Comparison of ENCODE assay signal across 22 cellular contexts in the genomic region with DNA sequence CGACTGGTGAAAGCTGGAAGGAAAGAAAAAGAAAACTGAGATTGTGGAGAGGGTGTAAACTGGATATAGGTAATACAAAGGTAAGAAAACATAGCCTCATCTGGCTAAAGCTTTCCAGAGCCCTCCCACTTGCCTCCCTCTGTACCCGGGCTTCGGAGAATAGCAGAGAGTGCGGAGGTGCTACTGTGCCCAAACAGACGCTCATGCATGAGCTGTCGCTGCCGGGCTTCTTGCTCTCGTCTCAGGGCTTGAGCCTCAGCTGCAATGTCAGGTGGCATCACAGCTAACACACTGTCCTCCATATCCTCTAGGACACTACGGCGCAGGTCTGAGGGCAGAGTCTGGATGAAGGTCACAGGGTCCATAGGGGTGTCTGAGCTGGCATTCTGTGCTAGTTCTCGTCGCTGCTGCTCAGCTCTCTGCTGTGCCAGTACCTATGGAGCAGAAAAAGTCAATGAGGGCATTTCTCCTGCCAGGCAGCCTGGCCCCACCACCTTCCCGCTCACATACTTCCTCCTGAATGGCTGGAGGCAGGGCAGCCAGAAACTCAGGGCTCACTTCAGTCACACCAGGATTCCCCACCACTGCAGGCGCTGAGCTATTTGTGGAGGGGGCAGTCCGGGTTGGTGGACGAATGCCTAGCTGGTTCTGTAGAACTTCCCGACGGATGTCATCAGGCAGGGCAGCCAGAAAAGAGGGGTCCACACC.
A peak's percentile ranks its signal among the peaks of the same experiment; 100 is the strongest.
DNase-seq lines count a peak whose midpoint lies in the region; ATAC-seq and TF ChIP-seq lines count a peak whose summit lies in the region.
"Had no signal": no experiment of that assay in that cellular context is flagged by ENCODE, and none has a peak within 500 bp of the region (broad histone marks: within the 10 kb centered on the region; RNA-seq: fewer than 3 reads in every experiment).

No MANE protein-coding gene starts in this region.

- H3K36me3 Mint-ChIP-seq in Calu3 (ENCODE audit: insufficient read depth, unreplicated experiment) = peaks cover 68% of the 10 kb centered on the region
- peaks cover 60% of the 10 kb centered on the region for H3K36me3 Mint-ChIP-seq in activated naive CD8-positive, alpha-beta T cell treated with anti-CD3 and anti-CD28 coated beads, Interleukin-2, amount 50 U/mL, for 24 hours (ENCODE audit: low read depth)
- peaks cover 15% of the 10 kb centered on the region for H3K36me3 Mint-ChIP-seq in progenitor cell of endocrine pancreas (ENCODE audit: insufficient read depth)

- H3K4me3 Mint-ChIP-seq in Calu3 (ENCODE audit: low read depth, unreplicated experiment) (no peak overlapping the region), progenitor cell of endocrine pancreas (ENCODE audit: low read depth) (no peak overlapping the region)
- H3K4me3 Mint-ChIP-seq in activated naive CD8-positive, alpha-beta T cell treated with anti-CD3 and anti-CD28 coated beads, Interleukin-2, amount 50 U/mL, for 24 hours = no peak overlapping the region

- no peak for TF ChIP-seq CTCF in Calu3 (IDR thresholded peaks at IDR 0.05; ENCODE audit: unreplicated experiment)
- TF ChIP-seq CTCF in progenitor cell of endocrine pancreas (IDR thresholded peaks at IDR 0.05; ENCODE audit: unreplicated experiment) = no peak

- ATAC-seq in activated naive CD8-positive, alpha-beta T cell treated with anti-CD3 and anti-CD28 coated beads, Interleukin-2, amount 50 U/mL, for 24 hours = no peak
- ATAC-seq in HG03520 (IDR thresholded peaks at IDR 0.05; ENCODE audit: unreplicated experiment) = no peak
- ATAC-seq: HepG2, Panc1, SK-N-SH treated with all-trans-retinoic acid at 6 μM for 48 hours had no signal

- no peak overlapping the region for H3K27ac Mint-ChIP-seq in Calu3 (ENCODE audit: unreplicated experiment)
- peak overlapping the region; percentile 62 for H3K27ac Mint-ChIP-seq in activated naive CD8-positive, alpha-beta T cell treated with anti-CD3 and anti-CD28 coated beads, Interleukin-2, amount 50 U/mL, for 24 hours
- peak overlapping the region; percentile 59 for H3K27ac Mint-ChIP-seq in progenitor cell of endocrine pancreas

- peak; percentile 53 for DNase-seq in activated CD8-positive, alpha-beta memory T cell treated with anti-CD3 and anti-CD28 coated beads for 24 hours
- DNase-seq in activated CD8-positive, alpha-beta memory T cell treated with anti-CD3 and anti-CD28 coated beads, Interleukin-2, amount 50 U/mL, for 4 hours = no peak
- DNase-seq in Calu3 = no peak
- DNase-seq in activated naive CD8-positive, alpha-beta T cell treated with anti-CD3 and anti-CD28 coated beads, Interleukin-2, amount 50 U/mL, for 24 hours = no peak
- no peak for DNase-seq in progenitor cell of endocrine pancreas (ENCODE audit: low spot score, unreplicated experiment)
- DNase-seq in HK-2 (ENCODE audit: unreplicated experiment) = no peak
- DNase-seq in HEK293T (ENCODE audit: extremely low spot score) = no peak
- DNase-seq: 8988T, AML-193, DMS53, GDM1, KG1, NCI-H1105, NCI-H146, NCI-H2029 treated with DMSO at 0.1 percent for 48 hours, NCI-H226, NCI-H510A treated with DMSO at 0.1 percent for 48 hours, NCI-H748 treated with DMSO at 0.1 percent for 48 hours had no signal

- CTCF ChIA-PET in Calu3 (lab: Charles Lee) = no interaction called here
- CTCF ChIA-PET in HEK293T (lab: Yijun Ruan, JAX) = no interaction called here

- intact Hi-C loops in Calu3 (cut with micrococcal nuclease; ENCODE audit: unreplicated experiment) = no loop called here

- POLR2A ChIA-PET in HEK293T (lab: Yijun Ruan, JAX) = no interaction called here

- H3K27me3 Mint-ChIP-seq in Calu3 (ENCODE audit: unreplicated experiment) = no peaks in the 10 kb centered on the region
- no peaks in the 10 kb centered on the region for H3K27me3 Mint-ChIP-seq in activated naive CD8-positive, alpha-beta T cell treated with anti-CD3 and anti-CD28 coated beads, Interleukin-2, amount 50 U/mL, for 24 hours
- no peaks in the 10 kb centered on the region for H3K27me3 Mint-ChIP-seq in progenitor cell of endocrine pancreas

- BruUV-seq in Calu3 (replicated peaks; lab: Mats Ljungman, UMichigan) = TSS peak; percentile 32

- no peaks in the 10 kb centered on the region for H3K9me3 Mint-ChIP-seq in Calu3 (ENCODE audit: low read depth, unreplicated experiment)
- no peaks in the 10 kb centered on the region for H3K9me3 Mint-ChIP-seq in activated naive CD8-positive, alpha-beta T cell treated with anti-CD3 and anti-CD28 coated beads, Interleukin-2, amount 50 U/mL, for 24 hours
- H3K9me3 Mint-ChIP-seq in progenitor cell of endocrine pancreas (ENCODE audit: low read depth) = peaks cover under 1% of the 10 kb centered on the region

- no peaks in the 10 kb centered on the region for H3K4me1 Mint-ChIP-seq in Calu3 (ENCODE audit: low read depth, unreplicated experiment)
- H3K4me1 Mint-ChIP-seq in activated naive CD8-positive, alpha-beta T cell treated with anti-CD3 and anti-CD28 coated beads, Interleukin-2, amount 50 U/mL, for 24 hours = peaks cover 2% of the 10 kb centered on the region
- H3K4me1 Mint-ChIP-seq in progenitor cell of endocrine pancreas (ENCODE audit: low read depth) = no peaks in the 10 kb centered on the region

TF ChIP-seq in HEK293T, 16 proteins besides CTCF, POLR2A, EP300 and RAD21:
- TF ChIP-seq FOXM1 (IDR thresholded peaks at IDR 0.05; ENCODE audit: borderline replicate concordance) (no peak), ARNT (IDR thresholded peaks at IDR 0.05) (no peak)
